ENCODE assay signal across 8 cellular contexts in genomic region chr10:71850021-71850744, GRCh38. TPM values are rescaled to one million over a fixed set of nuclear protein-coding genes. Genes with fewer than 3 reads are reported as not detected.
DNase-seq lines count a peak whose midpoint lies in the region; ATAC-seq, FAIRE-seq and TF ChIP-seq lines count a peak whose summit lies in the region.

No MANE protein-coding gene starts in this region.

- H3K27ac ChIP-seq in endothelial cell of umbilical vein (ENCODE audit: insufficient read depth, low read depth, low read length) (peak overlapping the region; percentile 85), osteoblast (ENCODE audit: low read depth, low read length) (peak overlapping the region; percentile 96)

- H2AFZ ChIP-seq in endothelial cell of umbilical vein (ENCODE audit: low read depth, low read length), result no peak overlapping the region
- H2AFZ ChIP-seq in osteoblast (ENCODE audit: low read length), result no peak overlapping the region

- POLR2A ChIA-PET in endothelial cell of umbilical vein (lab: Charles Lee), result interaction anchor here (1.5 to 3.3 kb wide), 4 partner anchors 10 to 33 kb away, joined by 7 to 44 read pairs (median 16); no protein-coding TSS in a partner anchor

- CTCF ChIA-PET in Calu3 (lab: Charles Lee) (interaction anchor here (1.1 to 1.5 kb wide), 4 partner anchors 17 to 464 kb away, joined by 3 to 7 read pairs (median 5); no protein-coding TSS in a partner anchor), endothelial cell of umbilical vein (lab: Charles Lee) (interaction anchor here (1.2 to 3.6 kb wide), 7 partner anchors 10 to 198 kb away, joined by 3 to 35 read pairs (median 4); no protein-coding TSS in a partner anchor)

- H3K4me3 Mint-ChIP-seq in Calu3 (ENCODE audit: low read depth, unreplicated experiment), result peak overlapping the region; percentile 90

- H4K20me1 ChIP-seq in endothelial cell of umbilical vein (replicated peaks; ENCODE audit: control insufficient read depth, extremely low read depth, insufficient read depth, low read length), result peaks cover 3% of the 10 kb centered on the region
- H4K20me1 ChIP-seq in osteoblast (ENCODE audit: insufficient read depth, low read length), result peaks cover 47% of the 10 kb centered on the region

- H3K4me2 ChIP-seq in endothelial cell of umbilical vein (ENCODE audit: insufficient read depth, low read length) (peak overlapping the region; percentile 79), osteoblast (ENCODE audit: insufficient read depth, low read length) (peak overlapping the region; percentile 97)

- no peaks in the 10 kb centered on the region for H3K9me3 Mint-ChIP-seq in Calu3 (ENCODE audit: low read depth, unreplicated experiment)

- no peaks in the 10 kb centered on the region for H3K36me3 ChIP-seq in endothelial cell of umbilical vein (ENCODE audit: control insufficient read depth in 2 of 2, extremely low read depth in 1 of 2, insufficient read depth in 2 of 2, low read length in 2 of 2)
- no peaks in the 10 kb centered on the region for H3K36me3 ChIP-seq in osteoblast (ENCODE audit: insufficient read depth, low read length)

- no peaks in the 10 kb centered on the region for H3K27me3 Mint-ChIP-seq in Calu3 (ENCODE audit: unreplicated experiment)

- ATAC-seq in HG03469 (IDR thresholded peaks at IDR 0.05; ENCODE audit: unreplicated experiment) (no peak), HG03025 (IDR thresholded peaks at IDR 0.05; ENCODE audit: low FRiP score, unreplicated experiment) (no peak), HG02973 (IDR thresholded peaks at IDR 0.05; ENCODE audit: unreplicated experiment) (no peak)

- TF ChIP-seq CTCF in Calu3 (IDR thresholded peaks at IDR 0.05; ENCODE audit: unreplicated experiment), result no peak
- no peak for TF ChIP-seq CTCF in endothelial cell of umbilical vein (IDR thresholded peaks at IDR 0.05; ENCODE audit: extremely low read depth in 1 of 2, insufficient read depth in 1 of 2, low read depth in 1 of 2, low read length in 2 of 2)
- TF ChIP-seq CTCF in osteoblast (IDR thresholded peaks at IDR 0.05; ENCODE audit: extremely low read depth, low read depth, low read length), result no peak

- no peaks in the 10 kb centered on the region for H3K9me1 ChIP-seq in endothelial cell of umbilical vein (replicated peaks; ENCODE audit: control insufficient read depth, extremely low read depth, insufficient read depth, low read length)

- H3K9me3 ChIP-seq in endothelial cell of umbilical vein (replicated peaks; ENCODE audit: control insufficient read depth, insufficient read depth, low read length), result no peaks in the 10 kb centered on the region
- no peaks in the 10 kb centered on the region for H3K9me3 ChIP-seq in osteoblast (ENCODE audit: low read depth, low read length)

- H3K27me3 ChIP-seq in endothelial cell of umbilical vein (ENCODE audit: control insufficient read depth in 2 of 2, insufficient read depth in 2 of 2, low read length in 2 of 2) (no peaks in the 10 kb centered on the region), osteoblast (ENCODE audit: insufficient read depth, low read length) (no peaks in the 10 kb centered on the region)

- peaks cover 34% of the 10 kb centered on the region for H3K36me3 Mint-ChIP-seq in Calu3 (ENCODE audit: insufficient read depth, unreplicated experiment)

- BruUV-seq in Calu3 (replicated peaks; lab: Mats Ljungman, UMichigan) (TSS peak; percentile 57), endothelial cell of umbilical vein (replicated peaks; lab: Mats Ljungman, UMichigan) (TSS peak; percentile 61)

- peaks cover 57% of the 10 kb centered on the region for H3K79me2 ChIP-seq in endothelial cell of umbilical vein (ENCODE audit: control insufficient read depth, insufficient read depth, low read length)
- H3K79me2 ChIP-seq in osteoblast (ENCODE audit: insufficient read depth, low read length), result peaks cover 59% of the 10 kb centered on the region

- DNase-seq in Calu3, result no peak
- peak; percentile 57 for DNase-seq in OCI-M1 (lab: John Stamatoyannopoulos, UW)
- DNase-seq in endothelial cell of umbilical vein (ENCODE audit: low read depth, low spot score), result no peak
- peak; percentile 31 for DNase-seq in osteoblast (ENCODE audit: insufficient read length, low spot score, missing footprints)
- DNase-seq in cerebellar cortex (ENCODE audit: low spot score), result no peak

- H3K4me3 ChIP-seq in endothelial cell of umbilical vein (replicated peaks in 1 of 3; ENCODE audit: insufficient read depth in 1 of 3, low read depth in 1 of 3, low read length in 3 of 3), result peak overlapping the region; percentile 76 to 92 (median 85)
- H3K4me3 ChIP-seq in osteoblast (ENCODE audit: insufficient read depth, low read length), result peak overlapping the region; percentile 100

- FAIRE-seq in endothelial cell of umbilical vein (lab: Jason Lieb, UNC), result no peak

- H3K4me1 ChIP-seq in endothelial cell of umbilical vein (ENCODE audit: control insufficient read depth, extremely low read depth, insufficient read depth, low read length) (peaks cover 17% of the 10 kb centered on the region), osteoblast (ENCODE audit: insufficient read depth, low read length) (peaks cover 26% of the 10 kb centered on the region)

- intact Hi-C loops in Calu3 (cut with micrococcal nuclease; ENCODE audit: unreplicated experiment) (loop anchor here (2.0 to 5.0 kb wide), 2 partner anchors 37 to 59 kb away; no protein-coding TSS in a partner anchor), endothelial cell of umbilical vein (cut with micrococcal nuclease) (loop anchor here (2.0 kb wide), 1 partner anchor 47 kb away; no protein-coding TSS in a partner anchor)

- H3K4me1 Mint-ChIP-seq in Calu3 (ENCODE audit: low read depth, unreplicated experiment), result peaks cover 47% of the 10 kb centered on the region

- dilution Hi-C loops in endothelial cell of umbilical vein (cut with MboI; ENCODE audit: extremely low pct_ligation_motif_present, low sequenced_read_pairs), result no loop called here

- peak overlapping the region; percentile 83 for H3K9ac ChIP-seq in endothelial cell of umbilical vein (replicated peaks; ENCODE audit: extremely low read depth, insufficient read depth, low read length)

- H3K27ac Mint-ChIP-seq in Calu3 (ENCODE audit: unreplicated experiment), result peak overlapping the region; percentile 83

- TF ChIP-seq POLR2A in endothelial cell of umbilical vein (IDR thresholded peaks at IDR 0.05; ENCODE audit: low read depth, low read length), result no peak

TF ChIP-seq in endothelial cell of umbilical vein, 7 proteins besides CTCF, POLR2A, EP300 and RAD21:
- TF ChIP-seq GATA2 (IDR thresholded peaks at IDR 0.05; ENCODE audit: insufficient read depth, insufficient read length, low read depth, low read length) (peak; percentile 53), EZH2 (IDR thresholded peaks at IDR 0.05; ENCODE audit: borderline replicate concordance, low read depth, low read length, severe bottlenecking) (no peak)

RNA-seq across cellular contexts. Expression of gene PSAP, which starts 0.9 kb away (rescaled TPM):
- 840 and 1,050 TPM in 2 replicates for total RNA-seq in Calu3 (2022)
- total RNA-seq in endothelial cell of umbilical vein, result 623 and 644 TPM in 2 replicates
- 1,415 and 1,476 TPM in 2 replicates for polyA plus RNA-seq in endothelial cell of umbilical vein
- 1,082 and 1,116 TPM in 2 replicates for polyA plus RNA-seq in endothelial cell of umbilical vein (2011; cell fraction: cytosol; rRNA removed)
- 878 and 886 TPM in 2 replicates for polyA plus RNA-seq in endothelial cell of umbilical vein (2011; cell fraction: nucleus; rRNA removed)
- polyA plus RNA-seq in endothelial cell of umbilical vein (2012), result 996 and 1,574 TPM in 2 replicates
- polyA minus RNA-seq in endothelial cell of umbilical vein, result 787 and 997 TPM in 2 replicates
- polyA minus RNA-seq in endothelial cell of umbilical vein (2011; cell fraction: cytosol; rRNA and poly(A)+ RNA removed), result 191 TPM
- polyA minus RNA-seq in endothelial cell of umbilical vein (2011; cell fraction: nucleus; rRNA and poly(A)+ RNA removed), result 216 and 227 TPM in 2 replicates
- 1,248 and 1,391 TPM in 2 replicates for total RNA-seq in osteoblast

Comparison
In these comparisons a context has a peak if more than half of its experiments do, and no peak if none do; other contexts are left out.
1. DNase-seq: peak in OCI-M1 (single experiment) and osteoblast (single experiment); none in Calu3 (single experiment), endothelial cell of umbilical vein (single experiment) and cerebellar cortex (single experiment).